9 cellular contexts compared by ENCODE assay signal in genomic region chr10:125061557-125062243, GRCh38.
DNase-seq lines count a peak whose midpoint lies in the region; ATAC-seq, FAIRE-seq and TF ChIP-seq lines count a peak whose summit lies in the region.
"Had no signal": no experiment of that assay in that cellular context is flagged by ENCODE, and none has a peak within 500 bp of the region (broad histone marks: within the 10 kb centered on the region; RNA-seq: fewer than 3 reads in every experiment).

No MANE protein-coding gene starts in this region.

- H3K27me3 ChIP-seq in fibroblast of lung (ENCODE audit: control insufficient read depth, insufficient read depth, low read length) (no peaks in the 10 kb centered on the region), spleen (replicated peaks in 1 of 7) (peaks cover 0 to 79% (median 5%) of the 10 kb centered on the region in 7 donors)

- H3K4me1 ChIP-seq in fibroblast of lung (ENCODE audit: control insufficient read depth, extremely low read depth, insufficient read depth, low read length) (peaks cover 46% of the 10 kb centered on the region), spleen (peaks cover 45 to 100% (median 83%) of the 10 kb centered on the region in 6 donors)

- H3K9me3 Mint-ChIP-seq in activated T-cell treated with anti-CD3 and anti-CD28 coated beads, Interleukin-2, amount 50 U/mL, for 72 hours = no peaks in the 10 kb centered on the region

- peak overlapping the region; percentile 39 for H3K9ac ChIP-seq in fibroblast of lung (ENCODE audit: insufficient read depth, low read length)
- H3K9ac ChIP-seq: KMS-11 had no signal

- H3K79me2 ChIP-seq in fibroblast of lung (ENCODE audit: control insufficient read depth, insufficient read depth, low read length) = peaks cover 64% of the 10 kb centered on the region

- H3K4me3 ChIP-seq in fibroblast of lung (replicated peaks in 1 of 4; ENCODE audit: control extremely low read depth in 1 of 4, insufficient read depth in 1 of 4, low read depth in 3 of 4, low read length in 4 of 4) = no peak overlapping the region
- H3K4me3 ChIP-seq in spleen = peak overlapping the region in 1 of 8 donors; percentile 21

- TF ChIP-seq CTCF in fibroblast of lung (conservative IDR thresholded peaks at IDR 0.05 in 1 of 2, IDR thresholded peaks at IDR 0.05 in 1 of 2; ENCODE audit: low read depth in 1 of 2, low read length in 2 of 2) = no peak
- TF ChIP-seq CTCF in spleen (IDR thresholded peaks at IDR 0.05 in 8 of 11, conservative IDR thresholded peaks at IDR 0.05 in 3 of 11) = no peak

- no peak for TF ChIP-seq POLR2A in spleen (IDR thresholded peaks at IDR 0.05)

- intact Hi-C loops in spleen (cut with DNase I; ENCODE audit: low total_unique reads) = no loop called here

- H4K20me1 ChIP-seq in fibroblast of lung (ENCODE audit: control insufficient read depth, extremely low read depth, insufficient read depth, low read length) = no peaks in the 10 kb centered on the region

- DNase-seq in GM19239 (ENCODE audit: insufficient read length, low spot score) = no peak
- peak; percentile 86 for DNase-seq in NOMO-1 treated with DMSO at 0.1 percent for 48 hours (lab: John Stamatoyannopoulos, UW; ENCODE audit: unreplicated experiment)
- DNase-seq in fibroblast of lung (ENCODE audit: low read depth in 2 of 2) = no peak
- no peak for DNase-seq in spleen
- no peak for DNase-seq in NCI-H524 treated with DMSO at 0.1 percent for 48 hours (lab: John Stamatoyannopoulos, UW)
- no peak for DNase-seq in activated T-cell treated with anti-CD3 and anti-CD28 coated beads, Interleukin-2, amount 50 U/mL, for 72 hours
- DNase-seq in epidermal melanocyte (ENCODE audit: insufficient read length, low spot score) = no peak
- no peak for DNase-seq in COR-L47 (lab: John Stamatoyannopoulos, UW)

- peak overlapping the region; percentile 73 for H3K27ac ChIP-seq in fibroblast of lung (ENCODE audit: insufficient read depth, low read length)
- H3K27ac ChIP-seq in spleen = peak overlapping the region; percentile 0 to 80 (median 68)
- H3K27ac ChIP-seq: KMS-11 had no signal

- peaks cover 19% of the 10 kb centered on the region for H3K4me1 Mint-ChIP-seq in activated T-cell treated with anti-CD3 and anti-CD28 coated beads, Interleukin-2, amount 50 U/mL, for 72 hours (ENCODE audit: low read depth)

- H3K36me3 ChIP-seq in fibroblast of lung (ENCODE audit: control insufficient read depth, insufficient read depth, low read length) = peaks cover 6% of the 10 kb centered on the region
- H3K36me3 ChIP-seq in spleen = no peaks in the 10 kb centered on the region

- no peaks in the 10 kb centered on the region for H3K36me3 Mint-ChIP-seq in activated T-cell treated with anti-CD3 and anti-CD28 coated beads, Interleukin-2, amount 50 U/mL, for 72 hours (ENCODE audit: insufficient read depth in 2 of 2)

- FAIRE-seq in GM19239 (lab: Jason Lieb, UNC) = peak; percentile 76

- H3K27me3 Mint-ChIP-seq in activated T-cell treated with anti-CD3 and anti-CD28 coated beads, Interleukin-2, amount 50 U/mL, for 72 hours (ENCODE audit: low read depth) = peaks cover 49% of the 10 kb centered on the region

- no peak for ATAC-seq in activated T-cell treated with anti-CD3 and anti-CD28 coated beads, Interleukin-2, amount 50 U/mL, for 72 hours (replicated peaks in 1 of 2)

- H3K4me3 Mint-ChIP-seq in activated T-cell treated with anti-CD3 and anti-CD28 coated beads, Interleukin-2, amount 50 U/mL, for 72 hours = no peak overlapping the region

- H2AFZ ChIP-seq in fibroblast of lung (ENCODE audit: low read length) = no peak overlapping the region

- H3K27ac Mint-ChIP-seq in activated T-cell treated with anti-CD3 and anti-CD28 coated beads, Interleukin-2, amount 50 U/mL, for 72 hours = no peak overlapping the region

- 40 to 53% (median 45%) methylated on average over 21 of the region's 21 CpGs for WGBS in spleen, 5 donors

- H3K9me3 ChIP-seq in fibroblast of lung (ENCODE audit: control insufficient read depth, insufficient read depth, low read depth, low read length) (no peaks in the 10 kb centered on the region), spleen (no peaks in the 10 kb centered on the region)

- peak overlapping the region; percentile 60 for H3K4me2 ChIP-seq in fibroblast of lung (ENCODE audit: extremely low read depth, insufficient read depth, low read length)
- H3K4me2 ChIP-seq: KMS-11 had no signal
